ENCODE assay signal across 20 cellular contexts in genomic region chr2:100407108-100407507, GRCh38. TPM values are rescaled to one million over a fixed set of nuclear protein-coding genes. Genes with fewer than 3 reads are reported as not detected.
DNase-seq lines count a peak whose midpoint lies in the region; ATAC-seq and TF ChIP-seq lines count a peak whose summit lies in the region.
"Had no signal": no experiment of that assay in that cellular context is flagged by ENCODE, and none has a peak within 500 bp of the region (broad histone marks: within the 10 kb centered on the region; RNA-seq: fewer than 3 reads in every experiment).

No MANE protein-coding gene starts in this region.

- BruUV-seq in IMR-90 (replicated peaks; lab: Mats Ljungman, UMichigan), result no TSS peak

- H4K5ac ChIP-seq in IMR-90 (ENCODE audit: low read depth, low read length), result no peak overlapping the region

- DNase-seq in IMR-90 (no peak), head of caudate nucleus (peak; percentile 41 to 94 (median 79)), right cardiac atrium (peak in 1 of 3 donors; percentile 70), psoas muscle (no peak), CD1c-positive myeloid dendritic cell (ENCODE audit: extremely low spot score) (no peak), uterus (no peak)
- DNase-seq in activated CD4-positive, alpha-beta T cell treated with anti-CD3 and anti-CD28 coated beads, Interleukin-2, amount 50 U/mL, for 4 hours, result no peak
- DNase-seq: AML-193; CD4-positive, CD25-positive, alpha-beta regulatory T cell; COR-L47; NCI-H1417; NCI-H187; NCI-H2107; NCI-H510A; NCI-H774; SHP77 had no signal

- no peak overlapping the region for H3K4me2 ChIP-seq in IMR-90 (ENCODE audit: low read depth, low read length)
- H3K4me2 ChIP-seq: KMS-11 had no signal

- H3K9me3 ChIP-seq in IMR-90 (ENCODE audit: control insufficient read depth, insufficient read depth, low read length), result no peaks in the 10 kb centered on the region
- H3K9me3 ChIP-seq in right cardiac atrium (ENCODE audit: control insufficient read depth, low read length), result no peaks in the 10 kb centered on the region
- no peaks in the 10 kb centered on the region for H3K9me3 ChIP-seq in psoas muscle
- H3K9me3 ChIP-seq in uterus, result no peaks in the 10 kb centered on the region

- H3K56ac ChIP-seq in IMR-90 (ENCODE audit: extremely low read depth, insufficient read depth, low read length), result no peak overlapping the region

- H3K27me3 ChIP-seq in IMR-90 (ENCODE audit: control insufficient read depth, insufficient read depth, low read length), result no peaks in the 10 kb centered on the region
- no peaks in the 10 kb centered on the region for H3K27me3 ChIP-seq in right cardiac atrium (ENCODE audit: control insufficient read depth, insufficient read depth)
- H3K27me3 ChIP-seq in psoas muscle (ENCODE audit: insufficient read depth in 3 of 3, low read length in 2 of 3), result no peaks in the 10 kb centered on the region
- H3K27me3 ChIP-seq in uterus, result no peaks in the 10 kb centered on the region

- H3K4me1 ChIP-seq in IMR-90 (ENCODE audit: control insufficient read depth, insufficient read depth, low read length) (no peaks in the 10 kb centered on the region), right cardiac atrium (ENCODE audit: control insufficient read depth, insufficient read depth, low read length) (peaks cover 10% of the 10 kb centered on the region), psoas muscle (no peaks in the 10 kb centered on the region), uterus (no peaks in the 10 kb centered on the region)

- H2BK120ac ChIP-seq in IMR-90 (ENCODE audit: low read depth, low read length), result no peak overlapping the region

- POLR2A ChIA-PET in IMR-90 (lab: Charles Lee; ENCODE audit: unreplicated experiment), result no interaction called here

- H3K9ac ChIP-seq in IMR-90 (ENCODE audit: low read depth, low read length), result no peak overlapping the region
- H3K9ac ChIP-seq: KMS-11 had no signal

- H2AFZ ChIP-seq in IMR-90 (replicated peaks; ENCODE audit: low read length, poor library complexity), result peak overlapping the region; percentile 28

- H3K79me1 ChIP-seq in IMR-90 (ENCODE audit: low read depth in 1 of 2, low read length in 2 of 2), result no peaks in the 10 kb centered on the region; a peak in 1 of 4 replicates

- intact Hi-C loops in IMR-90 (cut with micrococcal nuclease) (no loop called here), head of caudate nucleus (cut with DNase I) (no loop called here), right cardiac atrium (cut with DNase I) (no loop called here), psoas muscle (cut with DNase I) (no loop called here), uterus (cut with DNase I; ENCODE audit: low total_unique reads) (no loop called here)

- CTCF ChIA-PET in IMR-90 (lab: Yijun Ruan, JAX), result no interaction called here

- 0 out of 2 replicates have a peak, but pooled peaks cover 8% of the 10 kb centered on the region for H3K9me1 ChIP-seq in IMR-90 (ENCODE audit: insufficient read depth, low read length)

- ATAC-seq in IMR-90 (ENCODE audit: low read depth), result no peak
- ATAC-seq in right cardiac atrium, result peak; percentile 72 to 82
- ATAC-seq in psoas muscle, result peak in 3 of 4 donors; percentile 27 to 58 (median 57)
- ATAC-seq: HCT116 had no signal

- H3K18ac ChIP-seq in IMR-90 (ENCODE audit: low read depth, low read length), result no peak overlapping the region

- no peaks in the 10 kb centered on the region for H4K20me1 ChIP-seq in IMR-90 (ENCODE audit: insufficient read depth, low read length)

- TF ChIP-seq CTCF in IMR-90 (conservative IDR thresholded peaks at IDR 0.05; ENCODE audit: low read depth, low read length), result no peak
- no peak for TF ChIP-seq CTCF in psoas muscle (IDR thresholded peaks at IDR 0.05)
- TF ChIP-seq CTCF in uterus (IDR thresholded peaks at IDR 0.05), result no peak

- H3K23ac ChIP-seq in IMR-90 (ENCODE audit: low read depth, low read length), result no peak overlapping the region

- dilution Hi-C loops in IMR-90 (cut with HindIII; ENCODE audit: low sequenced_read_pairs, unreplicated experiment), result no loop called here

- H3K4me3 ChIP-seq in IMR-90 (ENCODE audit: insufficient read depth, low read depth, low read length) (no peak overlapping the region), right cardiac atrium (ENCODE audit: low read length) (no peak overlapping the region), psoas muscle (no peak overlapping the region), uterus (no peak overlapping the region)
- H3K4me3 ChIP-seq: SK-N-MC had no signal

- H3K36me3 ChIP-seq in IMR-90 (ENCODE audit: control insufficient read depth, insufficient read depth, low read length) (peaks cover 10% of the 10 kb centered on the region), psoas muscle (ENCODE audit: insufficient read depth in 1 of 2, low read depth in 1 of 2) (peaks cover 0 to 33% of the 10 kb centered on the region in 2 donors), uterus (no peaks in the 10 kb centered on the region)

- no peak for TF ChIP-seq RAD21 in IMR-90 (IDR thresholded peaks at IDR 0.05; ENCODE audit: low read length)

- TF ChIP-seq POLR2A in IMR-90 (IDR thresholded peaks at IDR 0.05; ENCODE audit: low read depth, low read length) (no peak), uterus (IDR thresholded peaks at IDR 0.05) (no peak)

- H2AK9ac ChIP-seq in IMR-90 (replicated peaks; ENCODE audit: low read depth, low read length, poor library complexity), result no peak overlapping the region

- H2BK20ac ChIP-seq in IMR-90 (ENCODE audit: low read depth, low read length), result no peak overlapping the region

- in situ Hi-C loops in IMR-90 (cut with MboI; ENCODE audit: low sequenced_read_pairs), result no loop called here

- 96% methylated on average over 4 of the region's 7 CpGs; no CpG with 5 or more reads in 1 of the 2 experiments for WGBS in IMR-90 (ENCODE audit: extremely low coverage in 2 of 2, insufficient read length in 1 of 2), 2 experiments
- WGBS in right cardiac atrium, result 68% methylated on average over 7 of the region's 7 CpGs
- WGBS in psoas muscle, 3 donors, result 44 to 69% (median 58%) methylated on average over 7 of the region's 7 CpGs

- no peak overlapping the region for H2BK5ac ChIP-seq in IMR-90 (ENCODE audit: low read depth, low read length, poor library complexity, severe bottlenecking)

- no peak overlapping the region for H2BK15ac ChIP-seq in IMR-90 (ENCODE audit: low read depth, low read length)

- no peak overlapping the region for H2AK5ac ChIP-seq in IMR-90 (ENCODE audit: low read depth, low read length)

- no peak overlapping the region for H4K91ac ChIP-seq in IMR-90 (ENCODE audit: insufficient read depth, low read depth, low read length)

- H3K4ac ChIP-seq in IMR-90 (ENCODE audit: low read depth, low read length), result no peak overlapping the region

- H4K8ac ChIP-seq in IMR-90 (ENCODE audit: low read depth in 2 of 2, low read length in 2 of 2), result no peak overlapping the region

- H3K27ac ChIP-seq in IMR-90 (ENCODE audit: insufficient read depth, low read length) (no peak overlapping the region), right cardiac atrium (ENCODE audit: low read length) (peak overlapping the region; percentile 76), psoas muscle (no peak overlapping the region), uterus (no peak overlapping the region)
- H3K27ac ChIP-seq: KMS-11, SK-N-MC had no signal

- H3K14ac ChIP-seq in IMR-90 (replicated peaks; ENCODE audit: low read depth, low read length), result no peak overlapping the region

TF ChIP-seq in IMR-90, 13 proteins besides CTCF, POLR2A, EP300 and RAD21:
- TF ChIP-seq USF2 (IDR thresholded peaks at IDR 0.05; ENCODE audit: low read depth, low read length) (no peak), MXI1 (IDR thresholded peaks at IDR 0.05; ENCODE audit: borderline replicate concordance, low read depth, low read length) (no peak), BHLHE40 (IDR thresholded peaks at IDR 0.05; ENCODE audit: low read depth, low read length) (no peak), RCOR1 (IDR thresholded peaks at IDR 0.05; ENCODE audit: insufficient replicate concordance, low read length) (no peak), FOS (IDR thresholded peaks at IDR 0.05; ENCODE audit: low read depth, low read length) (no peak), CEBPB (IDR thresholded peaks at IDR 0.05; ENCODE audit: low read depth, low read length) (no peak), MAFK (IDR thresholded peaks at IDR 0.05; ENCODE audit: low read depth, low read length) (no peak), NFE2L2 (IDR thresholded peaks at IDR 0.05; ENCODE audit: low read depth, low read length) (no peak), ELK1 (IDR thresholded peaks at IDR 0.05; ENCODE audit: borderline replicate concordance, low read depth, low read length) (no peak), MAZ (IDR thresholded peaks at IDR 0.05; ENCODE audit: borderline replicate concordance, low read depth, low read length) (no peak), SMC3 (IDR thresholded peaks at IDR 0.05; ENCODE audit: low read depth, low read length) (no peak), CHD1 (IDR thresholded peaks at IDR 0.05; ENCODE audit: low read depth, low read length) (no peak), RFX5 (IDR thresholded peaks at IDR 0.05; ENCODE audit: low read depth, low read length) (no peak)

RNA-seq across cellular contexts. Expression of gene CHST10, which starts 10.4 kb away (rescaled TPM):
- total RNA-seq in IMR-90 (2012; rRNA removed) (8.3 and 8.6 TPM in 2 replicates), right cardiac atrium (10 to 100 TPM; 12.3 to 25.7 (median 23.0) TPM), psoas muscle (1 to 10 TPM; 3.1 to 6.3 (median 5.6) TPM), uterus (10 to 100 TPM in 3 of 4 donors, under 1 TPM in 1; 0.88 to 38.4 (median 18.9) TPM)
- polyA plus RNA-seq in IMR-90 (2012; rRNA removed) (6.4 and 6.9 TPM in 2 replicates), right cardiac atrium (15.6 TPM), psoas muscle (1 to 10 TPM; 3.2 to 4.4 (median 4.1) TPM)
- 3.8 and 9.5 TPM in 2 replicates for polyA plus RNA-seq in IMR-90 (2012; cell fraction: cytosol; rRNA removed)
- 6.1 and 9.1 TPM in 2 replicates for polyA plus RNA-seq in IMR-90 (2012; cell fraction: nucleus; rRNA removed; ENCODE audit: low replicate concordance)
- total RNA-seq: HT-29 had no signal

Comparison
In these comparisons a context has a peak if more than half of its experiments do, and no peak if none do; other contexts are left out.
1. DNase-seq: peak in head of caudate nucleus (42 of 42); none in IMR-90 (single experiment), psoas muscle (0 of 2), activated CD4-positive, alpha-beta T cell treated with anti-CD3 and anti-CD28 coated beads, Interleukin-2, amount 50 U/mL, for 4 hours (0 of 2), CD1c-positive myeloid dendritic cell (single experiment) and uterus (0 of 2).